Comparison of ENCODE assay signal across 1 cellular context in the genomic region with DNA sequence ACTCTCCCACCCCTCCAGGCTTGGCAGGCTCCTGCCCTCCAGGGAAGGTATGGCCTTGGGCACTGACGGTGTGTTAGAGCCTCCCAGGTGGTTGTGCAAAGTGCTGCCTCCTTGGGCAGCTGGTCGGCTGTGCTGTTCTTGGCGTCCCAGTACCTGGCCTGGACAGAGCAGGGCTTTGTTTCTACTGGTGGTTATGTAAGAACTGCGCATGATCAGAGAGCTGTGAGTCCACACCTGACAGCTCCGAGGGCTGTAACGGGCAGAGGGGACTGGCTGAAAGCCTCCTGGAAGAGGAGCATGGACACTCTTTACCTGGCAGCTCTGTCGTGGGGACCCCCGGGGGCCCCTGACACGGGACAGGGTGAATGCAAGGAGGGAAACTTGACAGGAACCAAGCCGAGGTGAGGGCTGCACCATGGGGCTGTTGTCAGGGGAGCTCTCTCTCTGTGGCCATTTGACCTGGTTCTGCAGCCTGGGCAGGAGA.
A peak's percentile ranks its signal among the peaks of the same experiment; 100 is the strongest.
TF ChIP-seq lines count a peak whose summit lies in the region.

No MANE protein-coding gene starts in this region.

TF ChIP-seq in HepG2, 621 proteins besides CTCF, POLR2A, EP300 and RAD21 (continued from another document):
- TF ChIP-seq, protein P1, sequence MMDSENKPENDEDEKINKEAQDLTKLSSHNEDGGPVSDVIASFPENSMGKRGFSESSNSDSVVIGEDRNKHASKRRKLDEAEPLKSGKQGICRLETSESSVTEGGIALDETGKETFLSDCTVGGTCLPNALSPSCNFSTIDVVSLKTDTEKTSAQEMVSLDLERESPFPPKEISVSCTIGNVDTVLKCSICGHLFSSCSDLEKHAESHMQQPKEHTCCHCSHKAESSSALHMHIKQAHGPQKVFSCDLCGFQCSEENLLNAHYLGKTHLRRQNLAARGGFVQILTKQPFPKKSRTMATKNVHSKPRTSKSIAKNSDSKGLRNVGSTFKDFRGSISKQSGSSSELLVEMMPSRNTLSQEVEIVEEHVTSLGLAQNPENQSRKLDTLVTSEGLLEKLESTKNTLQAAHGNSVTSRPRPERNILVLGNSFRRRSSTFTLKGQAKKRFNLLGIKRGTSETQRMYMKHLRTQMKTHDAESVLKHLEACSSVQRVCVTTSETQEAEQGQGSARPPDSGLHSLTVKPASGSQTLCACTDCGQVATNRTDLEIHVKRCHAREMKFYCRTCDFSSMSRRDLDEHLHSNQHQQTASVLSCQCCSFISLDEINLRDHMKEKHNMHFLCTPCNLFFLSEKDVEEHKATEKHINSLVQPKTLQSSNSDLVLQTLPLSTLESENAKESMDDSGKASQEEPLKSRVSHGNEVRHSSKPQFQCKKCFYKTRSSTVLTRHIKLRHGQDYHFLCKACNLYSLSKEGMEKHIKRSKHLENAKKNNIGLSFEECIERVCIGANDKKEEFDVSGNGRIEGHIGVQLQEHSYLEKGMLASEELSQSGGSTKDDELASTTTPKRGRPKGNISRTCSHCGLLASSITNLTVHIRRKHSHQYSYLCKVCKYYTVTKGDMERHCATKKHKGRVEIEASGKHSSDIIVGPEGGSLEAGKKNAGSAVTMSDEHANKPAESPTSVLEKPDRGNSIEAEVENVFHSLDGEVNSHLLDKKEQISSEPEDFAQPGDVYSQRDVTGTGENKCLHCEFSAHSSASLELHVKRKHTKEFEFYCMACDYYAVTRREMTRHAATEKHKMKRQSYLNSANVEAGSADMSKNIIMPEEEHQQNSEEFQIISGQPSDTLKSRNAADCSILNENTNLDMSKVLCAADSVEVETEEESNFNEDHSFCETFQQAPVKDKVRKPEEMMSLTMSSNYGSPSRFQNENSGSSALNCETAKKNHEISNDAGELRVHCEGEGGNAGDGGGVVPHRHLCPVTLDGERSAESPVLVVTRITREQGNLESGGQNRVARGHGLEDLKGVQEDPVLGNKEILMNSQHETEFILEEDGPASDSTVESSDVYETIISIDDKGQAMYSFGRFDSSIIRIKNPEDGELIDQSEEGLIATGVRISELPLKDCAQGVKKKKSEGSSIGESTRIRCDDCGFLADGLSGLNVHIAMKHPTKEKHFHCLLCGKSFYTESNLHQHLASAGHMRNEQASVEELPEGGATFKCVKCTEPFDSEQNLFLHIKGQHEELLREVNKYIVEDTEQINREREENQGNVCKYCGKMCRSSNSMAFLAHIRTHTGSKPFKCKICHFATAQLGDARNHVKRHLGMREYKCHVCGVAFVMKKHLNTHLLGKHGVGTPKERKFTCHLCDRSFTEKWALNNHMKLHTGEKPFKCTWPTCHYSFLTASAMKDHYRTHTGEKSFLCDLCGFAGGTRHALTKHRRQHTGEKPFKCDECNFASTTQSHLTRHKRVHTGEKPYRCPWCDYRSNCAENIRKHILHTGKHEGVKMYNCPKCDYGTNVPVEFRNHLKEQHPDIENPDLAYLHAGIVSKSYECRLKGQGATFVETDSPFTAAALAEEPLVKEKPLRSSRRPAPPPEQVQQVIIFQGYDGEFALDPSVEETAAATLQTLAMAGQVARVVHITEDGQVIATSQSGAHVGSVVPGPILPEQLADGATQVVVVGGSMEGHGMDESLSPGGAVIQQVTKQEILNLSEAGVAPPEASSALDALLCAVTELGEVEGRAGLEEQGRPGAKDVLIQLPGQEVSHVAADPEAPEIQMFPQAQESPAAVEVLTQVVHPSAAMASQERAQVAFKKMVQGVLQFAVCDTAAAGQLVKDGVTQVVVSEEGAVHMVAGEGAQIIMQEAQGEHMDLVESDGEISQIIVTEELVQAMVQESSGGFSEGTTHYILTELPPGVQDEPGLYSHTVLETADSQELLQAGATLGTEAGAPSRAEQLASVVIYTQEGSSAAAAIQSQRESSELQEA (CRISPR knock-in tag; IDR thresholded peaks at IDR 0.05; ENCODE audit: not compliant biosample characterization): no peak
- TF ChIP-seq, protein P2, sequence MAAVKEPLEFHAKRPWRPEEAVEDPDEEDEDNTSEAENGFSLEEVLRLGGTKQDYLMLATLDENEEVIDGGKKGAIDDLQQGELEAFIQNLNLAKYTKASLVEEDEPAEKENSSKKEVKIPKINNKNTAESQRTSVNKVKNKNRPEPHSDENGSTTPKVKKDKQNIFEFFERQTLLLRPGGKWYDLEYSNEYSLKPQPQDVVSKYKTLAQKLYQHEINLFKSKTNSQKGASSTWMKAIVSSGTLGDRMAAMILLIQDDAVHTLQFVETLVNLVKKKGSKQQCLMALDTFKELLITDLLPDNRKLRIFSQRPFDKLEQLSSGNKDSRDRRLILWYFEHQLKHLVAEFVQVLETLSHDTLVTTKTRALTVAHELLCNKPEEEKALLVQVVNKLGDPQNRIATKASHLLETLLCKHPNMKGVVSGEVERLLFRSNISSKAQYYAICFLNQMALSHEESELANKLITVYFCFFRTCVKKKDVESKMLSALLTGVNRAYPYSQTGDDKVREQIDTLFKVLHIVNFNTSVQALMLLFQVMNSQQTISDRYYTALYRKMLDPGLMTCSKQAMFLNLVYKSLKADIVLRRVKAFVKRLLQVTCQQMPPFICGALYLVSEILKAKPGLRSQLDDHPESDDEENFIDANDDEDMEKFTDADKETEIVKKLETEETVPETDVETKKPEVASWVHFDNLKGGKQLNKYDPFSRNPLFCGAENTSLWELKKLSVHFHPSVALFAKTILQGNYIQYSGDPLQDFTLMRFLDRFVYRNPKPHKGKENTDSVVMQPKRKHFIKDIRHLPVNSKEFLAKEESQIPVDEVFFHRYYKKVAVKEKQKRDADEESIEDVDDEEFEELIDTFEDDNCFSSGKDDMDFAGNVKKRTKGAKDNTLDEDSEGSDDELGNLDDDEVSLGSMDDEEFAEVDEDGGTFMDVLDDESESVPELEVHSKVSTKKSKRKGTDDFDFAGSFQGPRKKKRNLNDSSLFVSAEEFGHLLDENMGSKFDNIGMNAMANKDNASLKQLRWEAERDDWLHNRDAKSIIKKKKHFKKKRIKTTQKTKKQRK (IDR thresholded peaks at IDR 0.05; ENCODE audit: low read length): no peak
- no peak for TF ChIP-seq SNAPC2 (CRISPR knock-in tag; IDR thresholded peaks at IDR 0.05)
- TF ChIP-seq ZNF766 (CRISPR knock-in tag; IDR thresholded peaks at IDR 0.05; ENCODE audit: borderline replicate concordance): no peak
- TF ChIP-seq, protein P3, sequence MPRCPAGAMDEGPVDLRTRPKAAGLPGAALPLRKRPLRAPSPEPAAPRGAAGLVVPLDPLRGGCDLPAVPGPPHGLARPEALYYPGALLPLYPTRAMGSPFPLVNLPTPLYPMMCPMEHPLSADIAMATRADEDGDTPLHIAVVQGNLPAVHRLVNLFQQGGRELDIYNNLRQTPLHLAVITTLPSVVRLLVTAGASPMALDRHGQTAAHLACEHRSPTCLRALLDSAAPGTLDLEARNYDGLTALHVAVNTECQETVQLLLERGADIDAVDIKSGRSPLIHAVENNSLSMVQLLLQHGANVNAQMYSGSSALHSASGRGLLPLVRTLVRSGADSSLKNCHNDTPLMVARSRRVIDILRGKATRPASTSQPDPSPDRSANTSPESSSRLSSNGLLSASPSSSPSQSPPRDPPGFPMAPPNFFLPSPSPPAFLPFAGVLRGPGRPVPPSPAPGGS (CRISPR knock-in tag; IDR thresholded peaks at IDR 0.05): no peak
- TF ChIP-seq CCDC6 (CRISPR knock-in tag; IDR thresholded peaks at IDR 0.05): no peak
- TF ChIP-seq GABPB1 (CRISPR knock-in tag; IDR thresholded peaks at IDR 0.05): peak; percentile 12; the same call in 1 of the 2 replicates
